Comparison of ENCODE assay signal across 19 cellular contexts in the genomic region with DNA sequence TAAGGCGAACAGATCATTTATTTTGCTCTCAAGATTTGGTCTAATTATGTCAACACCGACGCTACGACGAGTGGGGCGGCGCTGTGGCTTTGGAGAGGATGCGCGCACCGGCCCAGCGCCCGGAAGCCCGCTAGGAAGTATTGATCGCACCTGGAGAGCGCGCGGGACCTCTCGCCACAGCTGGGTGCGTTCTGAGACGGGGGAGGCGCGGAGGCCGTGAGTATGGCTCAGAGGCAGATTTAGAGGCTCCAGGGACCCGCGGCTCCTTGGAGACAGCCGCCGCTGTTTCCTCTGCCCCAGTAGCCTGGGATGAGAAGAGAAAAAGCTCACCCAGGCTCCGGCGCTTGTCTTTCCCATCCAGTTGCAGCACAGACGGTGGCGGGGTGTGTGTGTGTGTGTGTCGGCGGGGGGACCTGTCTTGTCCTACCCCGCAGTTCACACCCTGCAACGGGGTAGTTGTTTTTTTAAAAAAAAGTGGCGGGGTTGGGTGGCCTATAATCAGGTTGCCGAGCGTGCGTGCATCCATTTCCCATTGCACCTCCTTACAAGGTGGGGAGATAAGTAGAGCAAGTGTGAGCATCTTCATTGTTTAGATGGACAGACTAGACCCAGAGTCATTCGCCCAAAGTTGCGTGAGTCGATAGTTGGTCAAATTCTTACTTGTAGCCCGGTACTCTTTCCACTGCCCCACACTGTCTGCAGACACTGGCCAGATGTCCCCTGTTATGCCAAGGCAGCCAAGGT. TPM values are rescaled to one million over a fixed set of nuclear protein-coding genes. Genes with fewer than 3 reads are reported as not detected.
DNase-seq lines count a peak whose midpoint lies in the region; ATAC-seq and TF ChIP-seq lines count a peak whose summit lies in the region.
"Had no signal": no experiment of that assay in that cellular context is flagged by ENCODE, and none has a peak within 500 bp of the region (broad histone marks: within the 10 kb centered on the region; RNA-seq: fewer than 3 reads in every experiment).

No MANE protein-coding gene starts in this region.

- no peak overlapping the region for H2AFZ ChIP-seq in neural cell (ENCODE audit: low read depth, low read length)

- no peak for TF ChIP-seq RAD21 in neural cell (conservative IDR thresholded peaks at IDR 0.05)

- peaks cover 43% of the 10 kb centered on the region for H3K27me3 Mint-ChIP-seq in activated CD4-positive, alpha-beta T cell treated with anti-CD3 and anti-CD28 coated beads, Interleukin-2, amount 10 ng/mL, durations not matched to agents 24 days and 14 days
- H3K27me3 Mint-ChIP-seq in activated T-helper 1 cell treated with anti-CD3 and anti-CD28 coated beads, Interleukin-12 subunit alpha, Interleukin-12 subunit beta, Interleukin-2, Interleukin-4 antibody, amounts not matched to agents 30 ng/mL and 10 ng/mL and 1 ng/mL, durations not matched to agents 14 hours and 24 hours and 36 hours (ENCODE audit: insufficient read depth) = peaks cover 44% of the 10 kb centered on the region
- H3K27me3 Mint-ChIP-seq in T-cell = peaks cover 50 to 57% of the 10 kb centered on the region in 2 donors

- no peaks in the 10 kb centered on the region for H3K9me2 ChIP-seq in neural cell (ENCODE audit: insufficient read depth, low read length)

- POLR2A ChIA-PET in T-cell (lab: Charles Lee) = no interaction called here

- no peaks in the 10 kb centered on the region for H3F3A ChIP-seq in neural cell (ENCODE audit: insufficient read depth, low read length, poor library complexity, severe bottlenecking)

- no peak for TF ChIP-seq CTCF in neural cell (IDR thresholded peaks at IDR 0.05; ENCODE audit: poor library complexity, severe bottlenecking)

- no peaks in the 10 kb centered on the region for H3K36me3 Mint-ChIP-seq in activated CD4-positive, alpha-beta T cell treated with anti-CD3 and anti-CD28 coated beads, Interleukin-2, amount 10 ng/mL, durations not matched to agents 24 days and 14 days (ENCODE audit: low read depth)
- peaks cover 2% of the 10 kb centered on the region for H3K36me3 Mint-ChIP-seq in activated T-helper 1 cell treated with anti-CD3 and anti-CD28 coated beads, Interleukin-12 subunit alpha, Interleukin-12 subunit beta, Interleukin-2, Interleukin-4 antibody, amounts not matched to agents 30 ng/mL and 10 ng/mL and 1 ng/mL, durations not matched to agents 14 hours and 24 hours and 36 hours (ENCODE audit: low read depth)
- H3K36me3 Mint-ChIP-seq in T-cell = no peaks in the 10 kb centered on the region

- peaks cover 99% of the 10 kb centered on the region for H3K27me3 ChIP-seq in neural cell (ENCODE audit: insufficient read depth, low read depth, low read length)
- H3K27me3 ChIP-seq: thyroid gland had no signal

- no peak for TF ChIP-seq EP300 in neural cell (conservative IDR thresholded peaks at IDR 0.05; ENCODE audit: poor library complexity, severe bottlenecking)

- intact Hi-C loops in activated CD4-positive, alpha-beta T cell treated with anti-CD3 and anti-CD28 coated beads, Interleukin-2, amount 10 ng/mL, durations not matched to agents 24 days and 14 days (cut with micrococcal nuclease) = no loop called here
- intact Hi-C loops in activated T-helper 1 cell treated with anti-CD3 and anti-CD28 coated beads, Interleukin-12 subunit alpha, Interleukin-12 subunit beta, Interleukin-2, Interleukin-4 antibody, amounts not matched to agents 30 ng/mL and 10 ng/mL and 1 ng/mL, durations not matched to agents 14 hours and 24 hours and 36 hours (cut with micrococcal nuclease) = no loop called here

- H3K27ac ChIP-seq in neural cell (ENCODE audit: low read length) = no peak overlapping the region
- H3K27ac ChIP-seq: gastrocnemius medialis, KMS-11, thyroid gland had no signal

- no peaks in the 10 kb centered on the region for H4K20me1 ChIP-seq in neural cell (ENCODE audit: insufficient read depth)

- H3K79me2 ChIP-seq in neural cell (replicated peaks; ENCODE audit: insufficient read depth, low read length) = no peaks in the 10 kb centered on the region

- no peak overlapping the region for H3K4me2 ChIP-seq in neural cell (ENCODE audit: low read length)
- H3K4me2 ChIP-seq: KMS-11 had no signal

- H3K9me3 Mint-ChIP-seq in activated CD4-positive, alpha-beta T cell treated with anti-CD3 and anti-CD28 coated beads, Interleukin-2, amount 10 ng/mL, durations not matched to agents 24 days and 14 days = peaks cover 23% of the 10 kb centered on the region
- peaks cover 3% of the 10 kb centered on the region for H3K9me3 Mint-ChIP-seq in activated T-helper 1 cell treated with anti-CD3 and anti-CD28 coated beads, Interleukin-12 subunit alpha, Interleukin-12 subunit beta, Interleukin-2, Interleukin-4 antibody, amounts not matched to agents 30 ng/mL and 10 ng/mL and 1 ng/mL, durations not matched to agents 14 hours and 24 hours and 36 hours
- H3K9me3 Mint-ChIP-seq in T-cell = peaks cover 0 to 8% (median 7%) of the 10 kb centered on the region in 3 donors

- no peak overlapping the region for H3K9ac ChIP-seq in neural cell (ENCODE audit: low read length)
- H3K9ac ChIP-seq: KMS-11 had no signal

- ATAC-seq in T-cell (replicated peaks in 1 of 4) = no peak
- ATAC-seq: gastrocnemius medialis, left cardiac atrium had no signal

- no peaks in the 10 kb centered on the region for H3K4me1 Mint-ChIP-seq in activated CD4-positive, alpha-beta T cell treated with anti-CD3 and anti-CD28 coated beads, Interleukin-2, amount 10 ng/mL, durations not matched to agents 24 days and 14 days
- H3K4me1 Mint-ChIP-seq in activated T-helper 1 cell treated with anti-CD3 and anti-CD28 coated beads, Interleukin-12 subunit alpha, Interleukin-12 subunit beta, Interleukin-2, Interleukin-4 antibody, amounts not matched to agents 30 ng/mL and 10 ng/mL and 1 ng/mL, durations not matched to agents 14 hours and 24 hours and 36 hours (ENCODE audit: low read depth) = peaks cover 5% of the 10 kb centered on the region
- peaks cover 0 to 7% (median 1%) of the 10 kb centered on the region in 3 donors for H3K4me1 Mint-ChIP-seq in T-cell

- CTCF ChIA-PET in T-cell (lab: Charles Lee) = no interaction called here

- H3K9me3 ChIP-seq in neural cell (ENCODE audit: low read length) = no peaks in the 10 kb centered on the region
- H3K9me3 ChIP-seq: gastrocnemius medialis, thyroid gland had no signal

- H3K4me3 ChIP-seq in Jurkat, Clone E6-1 (ENCODE audit: low read length) = peak overlapping the region; percentile 36
- H3K4me3 ChIP-seq in neural cell (ENCODE audit: low read length) = peak overlapping the region; percentile 56
- H3K4me3 ChIP-seq: gastrocnemius medialis, thyroid gland had no signal

- DNase-seq in activated CD4-positive, alpha-beta T cell treated with anti-CD3 and anti-CD28 coated beads, Interleukin-2, amount 10 ng/mL, durations not matched to agents 24 days and 14 days = peak; percentile 63
- no peak for DNase-seq in activated CD4-positive, alpha-beta T cell treated with anti-CD3 and anti-CD28 coated beads for 48 hours
- DNase-seq in Jurkat, Clone E6-1 (ENCODE audit: low read depth, low spot score) = peak; percentile 68
- no peak for DNase-seq in activated T-helper 1 cell treated with anti-CD3 and anti-CD28 coated beads, Interleukin-12 subunit alpha, Interleukin-12 subunit beta, Interleukin-2, Interleukin-4 antibody, amounts not matched to agents 30 ng/mL and 10 ng/mL and 1 ng/mL, durations not matched to agents 14 hours and 24 hours and 36 hours (ENCODE audit: low spot score)
- DNase-seq in T-cell (no peak), 8988T (no peak), AG08395 (ENCODE audit: low spot score) (no peak)
- DNase-seq: activated CD4-positive, alpha-beta T cell treated with anti-CD3 and anti-CD28 coated beads for 4 hours; activated effector memory CD4-positive, alpha-beta T cell treated with anti-CD3 and anti-CD28 coated beads, Interleukin-2, amount 50 U/mL, for 16 hours; gastrocnemius medialis; left cardiac atrium; NCI-H2029 treated with DMSO at 0.1 percent for 48 hours; stimulated activated CD4-positive, alpha-beta T cell treated with anti-CD3 and anti-CD28 coated beads, Interleukin-15, amount 100 ng/mL, for 24 hours; thyroid gland had no signal

- H3K27ac Mint-ChIP-seq in activated CD4-positive, alpha-beta T cell treated with anti-CD3 and anti-CD28 coated beads, Interleukin-2, amount 10 ng/mL, durations not matched to agents 24 days and 14 days = no peak overlapping the region
- H3K27ac Mint-ChIP-seq in activated T-helper 1 cell treated with anti-CD3 and anti-CD28 coated beads, Interleukin-12 subunit alpha, Interleukin-12 subunit beta, Interleukin-2, Interleukin-4 antibody, amounts not matched to agents 30 ng/mL and 10 ng/mL and 1 ng/mL, durations not matched to agents 14 hours and 24 hours and 36 hours = peak overlapping the region; percentile 63
- no peak overlapping the region for H3K27ac Mint-ChIP-seq in T-cell
- H3K27ac Mint-ChIP-seq: progenitor cell of endocrine pancreas had no signal

- no peaks in the 10 kb centered on the region for H3K36me3 ChIP-seq in neural cell (ENCODE audit: insufficient read depth, low read length)
- H3K36me3 ChIP-seq: gastrocnemius medialis, thyroid gland had no signal

- H3K4me3 Mint-ChIP-seq in activated CD4-positive, alpha-beta T cell treated with anti-CD3 and anti-CD28 coated beads, Interleukin-2, amount 10 ng/mL, durations not matched to agents 24 days and 14 days = peak overlapping the region; percentile 34
- H3K4me3 Mint-ChIP-seq in activated T-helper 1 cell treated with anti-CD3 and anti-CD28 coated beads, Interleukin-12 subunit alpha, Interleukin-12 subunit beta, Interleukin-2, Interleukin-4 antibody, amounts not matched to agents 30 ng/mL and 10 ng/mL and 1 ng/mL, durations not matched to agents 14 hours and 24 hours and 36 hours = no peak overlapping the region
- H3K4me3 Mint-ChIP-seq in T-cell = peak overlapping the region in 1 of 3 donors; percentile 41

TF ChIP-seq in neural cell, 6 proteins besides CTCF, POLR2A, EP300 and RAD21 (continues in another document):
- no peak for TF ChIP-seq SMC3 (conservative IDR thresholded peaks at IDR 0.05; ENCODE audit: poor library complexity)
- peak; percentile 7 for TF ChIP-seq POLR2AphosphoS5 (IDR thresholded peaks at IDR 0.05)

RNA-seq across cellular contexts. Expression of gene TFAP2D, which starts 11.2 kb away (rescaled TPM):
- total RNA-seq in activated CD4-positive, alpha-beta T cell treated with anti-CD3 and anti-CD28 coated beads, Interleukin-2, amount 10 ng/mL, durations not matched to agents 24 days and 14 days = not detected in 2 replicates
- not detected for polyA plus RNA-seq in Jurkat, Clone E6-1 (2012; ENCODE audit: insufficient read depth, insufficient read length)
- total RNA-seq in activated T-helper 1 cell treated with anti-CD3 and anti-CD28 coated beads, Interleukin-12 subunit alpha, Interleukin-12 subunit beta, Interleukin-2, Interleukin-4 antibody, amounts not matched to agents 30 ng/mL and 10 ng/mL and 1 ng/mL, durations not matched to agents 14 hours and 24 hours and 36 hours = not detected in 2 replicates
- polyA plus RNA-seq in neural cell = not detected in 2 replicates
- not detected in 2 replicates for polyA minus RNA-seq in neural cell
- total RNA-seq in T-cell = not detected
- total RNA-seq: bronchial epithelial cell, Daoy, gastrocnemius medialis, left cardiac atrium, progenitor cell of endocrine pancreas, thyroid gland had no signal

Comparison
In these comparisons a context has a peak if more than half of its experiments do, and no peak if none do; other contexts are left out.
1. DNase-seq: peak in activated CD4-positive, alpha-beta T cell treated with anti-CD3 and anti-CD28 coated beads, Interleukin-2, amount 10 ng/mL, durations not matched to agents 24 days and 14 days (single experiment) and Jurkat, Clone E6-1 (single experiment); none in activated CD4-positive, alpha-beta T cell treated with anti-CD3 and anti-CD28 coated beads for 48 hours (single experiment), activated T-helper 1 cell treated with anti-CD3 and anti-CD28 coated beads, Interleukin-12 subunit alpha, Interleukin-12 subunit beta, Interleukin-2, Interleukin-4 antibody, amounts not matched to agents 30 ng/mL and 10 ng/mL and 1 ng/mL, durations not matched to agents 14 hours and 24 hours and 36 hours (single experiment), T-cell (0 of 34), 8988T (single experiment) and AG08395 (single experiment).